ENCODE assay signal across 8 cellular contexts in genomic region chr16:48608871-48609452, GRCh38. TPM values are rescaled to one million over a fixed set of nuclear protein-coding genes. Genes with fewer than 3 reads are reported as not detected.
DNase-seq lines count a peak whose midpoint lies in the region; ATAC-seq and TF ChIP-seq lines count a peak whose summit lies in the region.

No MANE protein-coding gene starts in this region.

- DNase-seq in Calu3 (no peak), epithelial cell of proximal tubule (ENCODE audit: low read depth) (no peak), trophoblast cell (peak in 1 of 2 donors; percentile 52), inferior parietal cortex (ENCODE audit: extremely low spot score) (no peak), NCI-H1092 treated with DMSO at 0.1 percent for 48 hours (lab: John Stamatoyannopoulos, UW) (no peak), globus pallidus (ENCODE audit: low spot score) (no peak)

- H3K27me3 ChIP-seq in OCI-LY3 (ENCODE audit: low read depth, low read length), result no peaks in the 10 kb centered on the region
- no peaks in the 10 kb centered on the region for H3K27me3 ChIP-seq in trophoblast cell (ENCODE audit: insufficient read depth, low read length)

- CTCF ChIA-PET in Calu3 (lab: Charles Lee), result interaction anchor here (0.7 to 3.1 kb wide), 4 partner anchors 8 to 1546 kb away, joined by 3 to 22 read pairs (median 4); no protein-coding TSS in a partner anchor

- no peak overlapping the region for H4K12ac ChIP-seq in trophoblast cell (ENCODE audit: low read depth, low read length)

- peak overlapping the region; percentile 66 for H3K27ac ChIP-seq in OCI-LY3 (ENCODE audit: low read length)
- H3K27ac ChIP-seq in trophoblast cell (ENCODE audit: low read depth, low read length), result no peak overlapping the region

- peak overlapping the region; percentile 97 for H3K4me3 ChIP-seq in OCI-LY3 (ENCODE audit: low read length)
- peak overlapping the region; percentile 85 for H3K4me3 ChIP-seq in epithelial cell of proximal tubule (ENCODE audit: low read depth, low read length)
- peak overlapping the region; percentile 99 for H3K4me3 ChIP-seq in trophoblast cell (ENCODE audit: low read depth, low read length)

- H3K18ac ChIP-seq in trophoblast cell (ENCODE audit: low read length), result peak overlapping the region; percentile 99

- H3K36me3 Mint-ChIP-seq in Calu3 (ENCODE audit: insufficient read depth, unreplicated experiment), result peaks cover 10% of the 10 kb centered on the region

- H3K9me3 Mint-ChIP-seq in Calu3 (ENCODE audit: low read depth, unreplicated experiment), result no peaks in the 10 kb centered on the region

- H2BK5ac ChIP-seq in trophoblast cell (ENCODE audit: low read depth, low read length, poor library complexity), result peak overlapping the region; percentile 68

- H2AFZ ChIP-seq in OCI-LY3 (ENCODE audit: low read depth, low read length), result 0 out of 2 replicates have a peak overlapping the region, but pooled peaks have one; percentile 45
- peak overlapping the region; percentile 97 for H2AFZ ChIP-seq in trophoblast cell (ENCODE audit: insufficient read depth, low read length, poor library complexity)

- H3K4me2 ChIP-seq in OCI-LY3 (ENCODE audit: low read length) (peak overlapping the region; percentile 85), trophoblast cell (ENCODE audit: low read length) (peak overlapping the region; percentile 87)

- H3K36me3 ChIP-seq in OCI-LY3 (replicated peaks; ENCODE audit: low read depth, low read length) (peaks cover 12% of the 10 kb centered on the region), trophoblast cell (ENCODE audit: control insufficient read depth in 1 of 2, insufficient read depth in 2 of 2, low read length in 2 of 2) (no peaks in the 10 kb centered on the region)

- peak overlapping the region; percentile 93 for H4K91ac ChIP-seq in trophoblast cell (ENCODE audit: low read depth, low read length)

- no peak for ATAC-seq in GM21737 (IDR thresholded peaks at IDR 0.05; ENCODE audit: unreplicated experiment)

- no peak overlapping the region for H3K4me3 Mint-ChIP-seq in Calu3 (ENCODE audit: low read depth, unreplicated experiment)

- peak overlapping the region; percentile 62 for H3K27ac Mint-ChIP-seq in Calu3 (ENCODE audit: unreplicated experiment)

- H3K4me1 Mint-ChIP-seq in Calu3 (ENCODE audit: low read depth, unreplicated experiment), result peaks cover 15% of the 10 kb centered on the region

- H2AK5ac ChIP-seq in trophoblast cell (ENCODE audit: low read length), result peak overlapping the region; percentile 33

- H3K9ac ChIP-seq in OCI-LY3 (ENCODE audit: low read length) (peak overlapping the region; percentile 94), trophoblast cell (ENCODE audit: low read length) (peak overlapping the region; percentile 95)

- H3K27me3 Mint-ChIP-seq in Calu3 (ENCODE audit: unreplicated experiment), result no peaks in the 10 kb centered on the region

- H2BK12ac ChIP-seq in trophoblast cell (ENCODE audit: low read length), result no peak overlapping the region

- no peak overlapping the region for H3K23ac ChIP-seq in trophoblast cell (ENCODE audit: low read length)

- no peaks in the 10 kb centered on the region for H3K9me3 ChIP-seq in OCI-LY3 (ENCODE audit: insufficient read depth, low read length)
- H3K9me3 ChIP-seq in trophoblast cell (ENCODE audit: insufficient read depth, low read depth, low read length), result peaks cover 3% of the 10 kb centered on the region

- peaks cover 43% of the 10 kb centered on the region for H4K20me1 ChIP-seq in OCI-LY3 (ENCODE audit: insufficient read depth, low read length)

- WGBS in trophoblast cell (ENCODE audit: extremely low coverage, insufficient coverage, insufficient read length), result no CpG with 5 or more reads among the region's 25 CpGs

- TSS peak; percentile 38 for BruUV-seq in Calu3 (replicated peaks; lab: Mats Ljungman, UMichigan)

- H3K4ac ChIP-seq in trophoblast cell (ENCODE audit: low read depth, low read length), result peak overlapping the region; percentile 96

- H3K14ac ChIP-seq in trophoblast cell (ENCODE audit: low read length), result peak overlapping the region; percentile 99

- H4K8ac ChIP-seq in trophoblast cell (ENCODE audit: low read depth, low read length), result peak overlapping the region; percentile 97

- intact Hi-C loops in Calu3 (cut with micrococcal nuclease; ENCODE audit: unreplicated experiment), result loop anchor here (5.0 kb wide), 2 partner anchors 52 to 357 kb away; no protein-coding TSS in a partner anchor

- no peak for TF ChIP-seq CTCF in Calu3 (IDR thresholded peaks at IDR 0.05; ENCODE audit: unreplicated experiment)
- no peak for TF ChIP-seq CTCF in OCI-LY3 (IDR thresholded peaks at IDR 0.05; ENCODE audit: low read depth, low read length)
- no peak for TF ChIP-seq CTCF in epithelial cell of proximal tubule (conservative IDR thresholded peaks at IDR 0.05; ENCODE audit: low read depth, low read length)

- peak overlapping the region; percentile 85 for H2BK120ac ChIP-seq in trophoblast cell (ENCODE audit: insufficient read depth, low read length, poor library complexity)

- H3K79me2 ChIP-seq in OCI-LY3 (ENCODE audit: low read length), result peaks cover 63% of the 10 kb centered on the region
- peaks cover 21% of the 10 kb centered on the region for H3K79me2 ChIP-seq in trophoblast cell (ENCODE audit: control insufficient read depth, insufficient read depth, low read length, poor library complexity)

- H3K79me1 ChIP-seq in trophoblast cell (ENCODE audit: low read length), result peaks cover 9% of the 10 kb centered on the region

- H3K4me1 ChIP-seq in OCI-LY3 (ENCODE audit: low read length) (peaks cover 60% of the 10 kb centered on the region), trophoblast cell (ENCODE audit: control insufficient read depth in 1 of 2, insufficient read depth in 2 of 2, low read length in 2 of 2) (peaks cover 3 to 26% of the 10 kb centered on the region in 2 experiments)

RNA-seq across cellular contexts. Expression of gene N4BP1, which starts 1.0 kb away (rescaled TPM):
- total RNA-seq in Calu3 (2022) (41.4 and 52.5 TPM in 2 replicates), epithelial cell of proximal tubule (12.8 and 13.3 TPM in 2 replicates)
- polyA plus RNA-seq in trophoblast cell (2013), result 26.2 and 28.6 TPM in 2 replicates
